Comparison of ENCODE assay signal across 21 cellular contexts in the genomic region with DNA sequence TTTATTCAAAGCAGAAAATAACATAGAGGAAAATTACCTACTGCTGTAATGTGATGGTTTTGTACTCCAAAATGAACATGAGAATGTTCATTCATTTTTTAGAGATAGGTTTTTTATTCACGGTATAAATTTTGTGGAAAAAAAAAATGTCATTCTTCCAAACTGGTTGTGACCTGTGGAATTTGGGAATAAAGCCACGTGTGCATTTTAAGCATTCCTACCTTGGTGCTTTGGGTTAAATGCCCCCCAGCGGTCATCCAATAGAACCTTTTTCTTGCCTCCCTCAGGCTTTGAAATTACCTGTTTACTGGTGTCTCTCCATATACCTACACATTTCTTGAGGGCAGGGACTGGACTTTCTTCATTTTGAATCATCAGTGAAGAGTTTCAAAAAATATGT.
DNase-seq lines count a peak whose midpoint lies in the region; ATAC-seq and TF ChIP-seq lines count a peak whose summit lies in the region.
"Had no signal": no experiment of that assay in that cellular context is flagged by ENCODE, and none has a peak within 500 bp of the region (broad histone marks: within the 10 kb centered on the region; RNA-seq: fewer than 3 reads in every experiment).

No MANE protein-coding gene starts in this region.

- H3K27me3 ChIP-seq in H7 (ENCODE audit: control insufficient read depth, insufficient read depth, low read length) (no peaks in the 10 kb centered on the region), mesendoderm (ENCODE audit: insufficient read depth, low read length, poor library complexity) (no peaks in the 10 kb centered on the region)

- TF ChIP-seq CTCF in C4-2B (conservative IDR thresholded peaks at IDR 0.05) (peak; percentile 62), WTC11 (IDR thresholded peaks at IDR 0.05) (0 out of 2 replicates have a peak, but pooled peaks have one; percentile 13)

- H3K27ac Mint-ChIP-seq in WTC11: no peak overlapping the region
- no peak overlapping the region for H3K27ac Mint-ChIP-seq in stimulated activated naive CD8-positive, alpha-beta T cell treated with anti-CD3 and anti-CD28 coated beads, Interleukin-15, amount 100 ng/mL, for 72 hours
- H3K27ac Mint-ChIP-seq: CD4-positive, alpha-beta T cell had no signal

- H2BK120ac ChIP-seq in mesendoderm (ENCODE audit: low read depth, low read length): no peak overlapping the region

- no peaks in the 10 kb centered on the region for H3K27me3 Mint-ChIP-seq in WTC11 (ENCODE audit: low read depth)
- H3K27me3 Mint-ChIP-seq in stimulated activated naive CD8-positive, alpha-beta T cell treated with anti-CD3 and anti-CD28 coated beads, Interleukin-15, amount 100 ng/mL, for 72 hours: no peaks in the 10 kb centered on the region
- H3K27me3 Mint-ChIP-seq: CD4-positive, alpha-beta T cell had no signal

- H2BK15ac ChIP-seq in mesendoderm (replicated peaks; ENCODE audit: low read depth): no peak overlapping the region

- H3K4me3 ChIP-seq in H7 (ENCODE audit: insufficient read depth, low read depth, low read length) (no peak overlapping the region), mesendoderm (ENCODE audit: low read length) (no peak overlapping the region)
- H3K4me3 ChIP-seq: HAP-1 had no signal

- peaks cover 4% of the 10 kb centered on the region; the same call in 1 of the 2 replicates for H3K36me3 Mint-ChIP-seq in WTC11

- no peak overlapping the region for H3K56ac ChIP-seq in mesendoderm (ENCODE audit: low read length)

- no peak overlapping the region for H4K8ac ChIP-seq in mesendoderm (ENCODE audit: low read depth, low read length)

- H3K79me2 ChIP-seq in mesendoderm (ENCODE audit: control insufficient read depth, insufficient read depth, low read length): no peaks in the 10 kb centered on the region

- CTCF ChIA-PET in WTC11 (lab: Charles Lee) (interaction anchor here (1.5 kb wide), 1 partner anchor 8 kb away, joined by 4 read pairs; no protein-coding TSS in a partner anchor), HEK293T (lab: Yijun Ruan, JAX) (interaction anchor here (0.6 kb wide), 1 partner anchor 20 kb away, joined by 3 read pairs; no protein-coding TSS in a partner anchor)

- H3K9ac ChIP-seq in mesendoderm (ENCODE audit: low read length): no peak overlapping the region

- H3K4ac ChIP-seq in mesendoderm (ENCODE audit: low read depth, low read length): no peak overlapping the region

- H3K23ac ChIP-seq in mesendoderm (ENCODE audit: low read length): no peak overlapping the region

- H3K27ac ChIP-seq in C4-2B: no peak overlapping the region
- no peak overlapping the region for H3K27ac ChIP-seq in mesendoderm (ENCODE audit: low read depth, low read length)
- H3K27ac ChIP-seq: HL-60 had no signal

- H4K5ac ChIP-seq in mesendoderm (ENCODE audit: low read length): no peak overlapping the region

- no peaks in the 10 kb centered on the region for H3K79me1 ChIP-seq in mesendoderm (ENCODE audit: low read length)

- no peak overlapping the region for H3K4me2 ChIP-seq in mesendoderm (ENCODE audit: low read length)

- H3K9me3 Mint-ChIP-seq in WTC11: peaks cover 23% of the 10 kb centered on the region
- H3K9me3 Mint-ChIP-seq in stimulated activated naive CD8-positive, alpha-beta T cell treated with anti-CD3 and anti-CD28 coated beads, Interleukin-15, amount 100 ng/mL, for 72 hours: peaks cover 5 to 10% of the 10 kb centered on the region in 2 donors

- WGBS in mesendoderm (ENCODE audit: extremely low coverage, insufficient coverage, low lambda C conversion rate): no CpG with 5 or more reads among the region's 3 CpGs

- no peak overlapping the region for H3K18ac ChIP-seq in mesendoderm (ENCODE audit: low read length)

- no peaks in the 10 kb centered on the region for H3K36me3 ChIP-seq in H7 (replicated peaks; ENCODE audit: control insufficient read depth, insufficient read depth, low read length)
- no peaks in the 10 kb centered on the region for H3K36me3 ChIP-seq in mesendoderm (ENCODE audit: control insufficient read depth, insufficient read depth, low read length)

- no peak overlapping the region for H2AK5ac ChIP-seq in mesendoderm (ENCODE audit: low read length)

- H2BK5ac ChIP-seq in mesendoderm (ENCODE audit: low read length): no peak overlapping the region

- peak; percentile 50 for DNase-seq in H7
- DNase-seq in WTC11 (ENCODE audit: low spot score): peak; percentile 13
- peak; percentile 80 for DNase-seq in mesendoderm
- DNase-seq in stimulated activated naive CD8-positive, alpha-beta T cell treated with anti-CD3 and anti-CD28 coated beads, Interleukin-15, amount 100 ng/mL, for 72 hours: no peak
- DNase-seq in HEK293T (ENCODE audit: extremely low spot score): no peak
- DNase-seq in GM19238 (ENCODE audit: insufficient read length, low spot score): no peak
- DNase-seq in nucleus accumbens (lab: John Stamatoyannopoulos, UW): no peak
- DNase-seq: CD4-positive, alpha-beta T cell; COR-L47; GDM1; KBM-7; NCI-H1092 treated with DMSO at 0.1 percent for 48 hours; NCI-H1436 treated with DMSO at 0.1 percent for 48 hours; NCI-H2029; NCI-H226; NCI-H524; OCI-M1; Right ventricle myocardium superior had no signal

- POLR2A ChIA-PET in WTC11 (lab: Charles Lee): no interaction called here
- POLR2A ChIA-PET in HEK293T (lab: Yijun Ruan, JAX): no interaction called here

- no peaks in the 10 kb centered on the region for H3K4me1 ChIP-seq in mesendoderm (ENCODE audit: control insufficient read depth, low read depth, low read length)
- H3K4me1 ChIP-seq: HAP-1 had no signal

- peaks cover 16% of the 10 kb centered on the region for H3K4me1 Mint-ChIP-seq in WTC11
- no peaks in the 10 kb centered on the region for H3K4me1 Mint-ChIP-seq in stimulated activated naive CD8-positive, alpha-beta T cell treated with anti-CD3 and anti-CD28 coated beads, Interleukin-15, amount 100 ng/mL, for 72 hours

- ATAC-seq in WTC11: peak; percentile 70
- no peak for ATAC-seq in stimulated activated naive CD8-positive, alpha-beta T cell treated with anti-CD3 and anti-CD28 coated beads, Interleukin-15, amount 100 ng/mL, for 72 hours

- no peak overlapping the region for H3K4me3 Mint-ChIP-seq in WTC11
- H3K4me3 Mint-ChIP-seq in stimulated activated naive CD8-positive, alpha-beta T cell treated with anti-CD3 and anti-CD28 coated beads, Interleukin-15, amount 100 ng/mL, for 72 hours: no peak overlapping the region
- H3K4me3 Mint-ChIP-seq: CD4-positive, alpha-beta T cell had no signal

TF ChIP-seq in WTC11, 78 proteins besides CTCF, POLR2A, EP300 and RAD21:
- TF ChIP-seq GABPB1 (CRISPR knock-in tag; IDR thresholded peaks at IDR 0.05) (no peak), NFYB (CRISPR knock-in tag; conservative IDR thresholded peaks at IDR 0.05; ENCODE audit: low read depth) (no peak), FOXK1 (CRISPR knock-in tag; IDR thresholded peaks at IDR 0.05) (no peak), CREM (CRISPR knock-in tag; IDR thresholded peaks at IDR 0.05) (no peak), IRF2 (CRISPR knock-in tag; IDR thresholded peaks at IDR 0.05; ENCODE audit: borderline replicate concordance, low read depth) (no peak), JUN (CRISPR knock-in tag; IDR thresholded peaks at IDR 0.05) (no peak), USF1 (CRISPR knock-in tag; IDR thresholded peaks at IDR 0.05) (no peak), ZNF317 (CRISPR knock-in tag; IDR thresholded peaks at IDR 0.05; ENCODE audit: borderline replicate concordance, low read depth) (no peak), SMAD3 (CRISPR knock-in tag; IDR thresholded peaks at IDR 0.05; ENCODE audit: borderline replicate concordance) (no peak)

TF ChIP-seq in HEK293T, 16 proteins besides CTCF, POLR2A, EP300 and RAD21:
- TF ChIP-seq SUZ12 (IDR thresholded peaks at IDR 0.05) (no peak), ZNF384 (IDR thresholded peaks at IDR 0.05) (no peak), SP1 (IDR thresholded peaks at IDR 0.05) (no peak), ARNT (IDR thresholded peaks at IDR 0.05) (no peak), FOXK2 (IDR thresholded peaks at IDR 0.05) (no peak), ELF4 (IDR thresholded peaks at IDR 0.05) (no peak), TARDBP (IDR thresholded peaks at IDR 0.05) (no peak), NFRKB (IDR thresholded peaks at IDR 0.05) (no peak), L3MBTL2 (conservative IDR thresholded peaks at IDR 0.05) (no peak), CTBP1 (IDR thresholded peaks at IDR 0.05; ENCODE audit: borderline replicate concordance) (no peak), LEF1 (IDR thresholded peaks at IDR 0.05; ENCODE audit: borderline replicate concordance) (no peak), BHLHE40 (IDR thresholded peaks at IDR 0.05; ENCODE audit: borderline replicate concordance) (no peak), FOXA1 (IDR thresholded peaks at IDR 0.05) (no peak)
- TF ChIP-seq, protein P1, sequence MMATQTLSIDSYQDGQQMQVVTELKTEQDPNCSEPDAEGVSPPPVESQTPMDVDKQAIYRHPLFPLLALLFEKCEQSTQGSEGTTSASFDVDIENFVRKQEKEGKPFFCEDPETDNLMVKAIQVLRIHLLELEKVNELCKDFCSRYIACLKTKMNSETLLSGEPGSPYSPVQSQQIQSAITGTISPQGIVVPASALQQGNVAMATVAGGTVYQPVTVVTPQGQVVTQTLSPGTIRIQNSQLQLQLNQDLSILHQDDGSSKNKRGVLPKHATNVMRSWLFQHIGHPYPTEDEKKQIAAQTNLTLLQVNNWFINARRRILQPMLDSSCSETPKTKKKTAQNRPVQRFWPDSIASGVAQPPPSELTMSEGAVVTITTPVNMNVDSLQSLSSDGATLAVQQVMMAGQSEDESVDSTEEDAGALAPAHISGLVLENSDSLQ (IDR thresholded peaks at IDR 0.05): no peak

Comparison
In these comparisons a context has a peak if more than half of its experiments do, and no peak if none do; other contexts are left out.
1. DNase-seq: peak in H7 (single experiment), WTC11 (single experiment) and mesendoderm (single experiment); none in stimulated activated naive CD8-positive, alpha-beta T cell treated with anti-CD3 and anti-CD28 coated beads, Interleukin-15, amount 100 ng/mL, for 72 hours (0 of 2), HEK293T (single experiment), GM19238 (single experiment) and nucleus accumbens (0 of 56).